In the genomic region with DNA sequence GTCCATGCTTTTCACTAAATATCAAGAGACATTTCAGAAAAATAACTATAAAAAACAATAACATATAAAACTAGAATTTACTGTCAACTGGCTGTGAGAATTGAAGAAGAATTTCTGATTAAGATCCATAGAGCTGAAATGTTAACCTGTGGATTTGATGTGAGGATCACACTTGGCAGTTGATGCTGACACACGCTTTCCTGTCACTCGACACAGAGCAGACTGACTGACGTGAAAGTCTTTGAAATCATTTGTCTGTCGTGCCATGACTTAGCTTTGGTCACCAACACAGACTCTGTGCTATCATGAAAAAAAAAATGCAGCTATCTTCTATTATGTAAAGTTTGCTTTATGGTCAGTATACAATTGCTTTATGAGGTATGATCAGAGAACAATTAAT, we compare ENCODE assay signal across 8 cellular contexts.
"Had no signal": no experiment of that assay in that cellular context is flagged by ENCODE, and none has a peak within 500 bp of the region (broad histone marks: within the 10 kb centered on the region; RNA-seq: fewer than 3 reads in every experiment).

No MANE protein-coding gene starts in this region.

- ATAC-seq: GM12878 had no signal

- H3K4me3 ChIP-seq: GM12878 had no signal

- FAIRE-seq: G401.6, GM12878, GM12891, GM12892, GM18507, GM19239 had no signal

- DNase-seq: GDM1, GF-D8 had no signal
